9 cellular contexts compared by ENCODE assay signal in genomic region chr10:99917963-99918825, GRCh38.
DNase-seq lines count a peak whose midpoint lies in the region; ATAC-seq, FAIRE-seq and TF ChIP-seq lines count a peak whose summit lies in the region.
"Had no signal": no experiment of that assay in that cellular context is flagged by ENCODE, and none has a peak within 500 bp of the region (broad histone marks: within the 10 kb centered on the region; RNA-seq: fewer than 3 reads in every experiment).

No MANE protein-coding gene starts in this region.

- intact Hi-C loops in sciatic nerve (cut with DNase I): no loop called here

- no peak for TF ChIP-seq CTCF in brain microvascular endothelial cell (IDR thresholded peaks at IDR 0.05; ENCODE audit: low read depth, low read length, missing control alignments)
- no peak for TF ChIP-seq CTCF in D721Med (IDR thresholded peaks at IDR 0.05; ENCODE audit: insufficient read depth, missing control alignments)

- H3K27ac ChIP-seq in brain microvascular endothelial cell: peak overlapping the region; percentile 73
- no peak overlapping the region for H3K27ac ChIP-seq in effector memory CD4-positive, alpha-beta T cell (ENCODE audit: insufficient read depth, low read length, poor library complexity, severe bottlenecking)

- H3K4me1 ChIP-seq in effector memory CD4-positive, alpha-beta T cell (ENCODE audit: control insufficient read depth, insufficient read depth, low read length, poor library complexity, severe bottlenecking): no peaks in the 10 kb centered on the region

- H3K9me3 ChIP-seq in iPS-18c (ENCODE audit: control insufficient read depth, insufficient read depth, low read length): no peaks in the 10 kb centered on the region
- H3K9me3 ChIP-seq in effector memory CD4-positive, alpha-beta T cell (ENCODE audit: control insufficient read depth, low read length): no peaks in the 10 kb centered on the region

- peak overlapping the region; percentile 37 for H3K4me3 ChIP-seq in H7 (ENCODE audit: insufficient read depth, low read depth, low read length)
- peak overlapping the region; percentile 15 for H3K4me3 ChIP-seq in brain microvascular endothelial cell (ENCODE audit: low read depth, low read length)
- peak overlapping the region; percentile 44; the same call in 1 of the 2 replicates for H3K4me3 ChIP-seq in iPS-18c (ENCODE audit: insufficient read depth, low read depth, low read length)
- H3K4me3 ChIP-seq in effector memory CD4-positive, alpha-beta T cell (ENCODE audit: insufficient read depth, low read depth, low read length, poor library complexity, severe bottlenecking): no peak overlapping the region

- peak; percentile 89 for ATAC-seq in sciatic nerve

- H3K36me3 ChIP-seq in H7 (replicated peaks; ENCODE audit: control insufficient read depth, insufficient read depth, low read length): no peaks in the 10 kb centered on the region
- H3K36me3 ChIP-seq in brain microvascular endothelial cell (replicated peaks): peaks cover 26% of the 10 kb centered on the region
- H3K36me3 ChIP-seq in effector memory CD4-positive, alpha-beta T cell (ENCODE audit: control insufficient read depth, insufficient read depth, low read length): no peaks in the 10 kb centered on the region

- in situ Hi-C loops in brain microvascular endothelial cell (cut with HindIII; ENCODE audit: low pct_ligation_motif_present, low sequenced_read_pairs): no loop called here

- DNase-seq in H7 (peak; percentile 68), brain microvascular endothelial cell (peak; percentile 83), sciatic nerve (ENCODE audit: low spot score) (peak; percentile 62), D721Med (ENCODE audit: insufficient read length, low spot score) (no peak)
- DNase-seq in activated CD4-positive, alpha-beta T cell treated with anti-CD3 and anti-CD28 coated beads, Interleukin-2, amount 50 U/mL, for 48 hours: no peak
- no peak for DNase-seq in effector memory CD4-positive, alpha-beta T cell
- no peak for DNase-seq in activated effector memory CD4-positive, alpha-beta T cell treated with Interleukin-2 at 50 U/mL for 16 hours
- DNase-seq: activated naive CD8-positive, alpha-beta T cell treated with anti-CD3 and anti-CD28 coated beads, Interleukin-2, amount 10 ng/mL, durations not matched to agents 7 days and 5 days had no signal

- FAIRE-seq in D721Med (lab: Jason Lieb, UNC): no peak

- H3K27me3 ChIP-seq in H7 (ENCODE audit: control insufficient read depth, insufficient read depth, low read length): no peaks in the 10 kb centered on the region
- no peaks in the 10 kb centered on the region for H3K27me3 ChIP-seq in brain microvascular endothelial cell (replicated peaks)
- H3K27me3 ChIP-seq in effector memory CD4-positive, alpha-beta T cell (replicated peaks; ENCODE audit: control insufficient read depth, insufficient read depth, low read length, poor library complexity, severe bottlenecking): no peaks in the 10 kb centered on the region

Comparison
In these comparisons a context has a peak if more than half of its experiments do, and no peak if none do; other contexts are left out.
1. DNase-seq: peak in H7 (single experiment), brain microvascular endothelial cell (single experiment) and sciatic nerve (single experiment); none in activated CD4-positive, alpha-beta T cell treated with anti-CD3 and anti-CD28 coated beads, Interleukin-2, amount 50 U/mL, for 48 hours (0 of 2), D721Med (single experiment), effector memory CD4-positive, alpha-beta T cell (0 of 3) and activated effector memory CD4-positive, alpha-beta T cell treated with Interleukin-2 at 50 U/mL for 16 hours (single experiment).